Comparison of ENCODE assay signal across 17 cellular contexts in the genomic region with DNA sequence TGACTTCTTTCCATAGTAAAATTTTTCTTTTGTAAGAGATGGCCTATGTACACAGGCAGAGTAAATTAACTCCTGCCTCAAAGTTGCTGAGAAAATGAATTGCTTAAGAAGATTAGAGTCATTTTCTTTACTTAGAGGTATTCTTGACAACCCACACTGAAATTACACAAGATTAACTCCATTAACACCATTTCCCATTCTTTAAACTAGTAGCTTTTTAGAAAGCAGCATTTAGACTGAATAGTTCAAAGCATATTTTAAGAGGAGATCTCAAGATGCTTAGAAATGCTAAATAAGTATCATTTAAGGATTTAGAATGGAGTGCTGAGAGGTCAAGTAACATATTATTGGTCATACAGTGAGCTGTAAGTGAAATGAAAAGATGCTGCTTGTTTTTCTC. TPM values are rescaled to one million over a fixed set of nuclear protein-coding genes. Genes with fewer than 3 reads are reported as not detected.
DNase-seq lines count a peak whose midpoint lies in the region; TF ChIP-seq lines count a peak whose summit lies in the region.
"Had no signal": no experiment of that assay in that cellular context is flagged by ENCODE, and none has a peak within 500 bp of the region (broad histone marks: within the 10 kb centered on the region; RNA-seq: fewer than 3 reads in every experiment).

No MANE protein-coding gene starts in this region.

- intact Hi-C loops in A673 (cut with micrococcal nuclease; ENCODE audit: unreplicated experiment) = no loop called here

- no peaks in the 10 kb centered on the region for H3K79me2 ChIP-seq in osteoblast (ENCODE audit: insufficient read depth, low read length)

- H4K20me1 ChIP-seq in osteoblast (ENCODE audit: insufficient read depth, low read length) = no peaks in the 10 kb centered on the region

- H3K4me1 Mint-ChIP-seq in glutamatergic neuron (ENCODE audit: low read depth, unreplicated experiment) = peaks cover 3% of the 10 kb centered on the region
- H3K4me1 Mint-ChIP-seq: CD4-positive, alpha-beta memory T cell had no signal

- H3K27ac ChIP-seq in A673 (ENCODE audit: low read depth, low read length, poor library complexity, severe bottlenecking) (no peak overlapping the region), HUES48 (ENCODE audit: low read depth, low read length) (peak overlapping the region; percentile 60), iPS-20b (ENCODE audit: low read length) (no peak overlapping the region), osteoblast (ENCODE audit: low read depth, low read length) (no peak overlapping the region)
- H3K27ac ChIP-seq: A549, GM23248 had no signal

- no peaks in the 10 kb centered on the region for H3K9me3 Mint-ChIP-seq in glutamatergic neuron (ENCODE audit: unreplicated experiment)
- H3K9me3 Mint-ChIP-seq: HFFc6 had no signal

- H3K9me3 ChIP-seq in A673 (ENCODE audit: low read depth, low read length, poor library complexity, severe bottlenecking) (no peaks in the 10 kb centered on the region), HUES48 (ENCODE audit: control insufficient read depth, insufficient read depth, low read length) (no peaks in the 10 kb centered on the region), iPS-20b (ENCODE audit: insufficient read depth, low read depth, low read length) (no peaks in the 10 kb centered on the region), osteoblast (ENCODE audit: low read depth, low read length) (no peaks in the 10 kb centered on the region)
- H3K9me3 ChIP-seq: A549, Caco-2, HAP-1 had no signal

- CTCF ChIA-PET in A673 (lab: Charles Lee) = no interaction called here

- no peak for TF ChIP-seq CTCF in A673 (conservative IDR thresholded peaks at IDR 0.05; ENCODE audit: low read depth, low read length)
- no peak for TF ChIP-seq CTCF in osteoblast (IDR thresholded peaks at IDR 0.05; ENCODE audit: extremely low read depth, low read depth, low read length)
- TF ChIP-seq CTCF in glutamatergic neuron (IDR thresholded peaks at IDR 0.05; ENCODE audit: partially characterized antibody, unreplicated experiment) = no peak

- no peaks in the 10 kb centered on the region for H3K4me1 ChIP-seq in A673 (ENCODE audit: insufficient read depth, low read length, poor library complexity, severe bottlenecking)
- peaks cover 22% of the 10 kb centered on the region for H3K4me1 ChIP-seq in HUES48 (ENCODE audit: control insufficient read depth, insufficient read depth, low read length)
- peaks cover 9% of the 10 kb centered on the region; the same call in 1 of the 2 replicates for H3K4me1 ChIP-seq in iPS-20b (ENCODE audit: insufficient read depth, low read length)
- no peaks in the 10 kb centered on the region for H3K4me1 ChIP-seq in osteoblast (ENCODE audit: insufficient read depth, low read length)
- H3K4me1 ChIP-seq: A549, Caco-2 had no signal

- H3K36me3 Mint-ChIP-seq in glutamatergic neuron (ENCODE audit: unreplicated experiment) = no peaks in the 10 kb centered on the region

- H2AFZ ChIP-seq in osteoblast (ENCODE audit: low read length) = no peak overlapping the region
- H2AFZ ChIP-seq: GM23248 had no signal

- no peak overlapping the region for H3K27ac Mint-ChIP-seq in glutamatergic neuron (ENCODE audit: unreplicated experiment)
- H3K27ac Mint-ChIP-seq: CD4-positive, alpha-beta memory T cell; HFFc6 had no signal

- H3K36me3 ChIP-seq in A673 (ENCODE audit: insufficient read depth, low read length, poor library complexity, severe bottlenecking) (no peaks in the 10 kb centered on the region), HUES48 (ENCODE audit: control insufficient read depth, insufficient read depth, low read length) (no peaks in the 10 kb centered on the region), iPS-20b (ENCODE audit: insufficient read depth, low read depth, low read length) (no peaks in the 10 kb centered on the region), osteoblast (ENCODE audit: insufficient read depth, low read length) (peaks cover 11% of the 10 kb centered on the region)
- H3K36me3 ChIP-seq: HAP-1 had no signal

- no TSS peak for BruUV-seq in A673 (replicated peaks; lab: Mats Ljungman, UMichigan)

- no peaks in the 10 kb centered on the region for H3K27me3 Mint-ChIP-seq in glutamatergic neuron (ENCODE audit: unreplicated experiment)
- H3K27me3 Mint-ChIP-seq: CD4-positive, alpha-beta memory T cell had no signal

- H3K27me3 ChIP-seq in A673 (replicated peaks; ENCODE audit: insufficient read depth, low read depth, low read length, poor library complexity) = no peaks in the 10 kb centered on the region
- no peaks in the 10 kb centered on the region for H3K27me3 ChIP-seq in HUES48 (ENCODE audit: control insufficient read depth, insufficient read depth, low read length)
- H3K27me3 ChIP-seq in iPS-20b (ENCODE audit: insufficient read depth, low read length) = no peaks in the 10 kb centered on the region
- no peaks in the 10 kb centered on the region for H3K27me3 ChIP-seq in osteoblast (ENCODE audit: insufficient read depth, low read length)

- DNase-seq in A673 (ENCODE audit: low spot score) (peak; percentile 12), osteoblast (ENCODE audit: insufficient read length, low spot score, missing footprints) (peak; percentile 14), KG1 (lab: John Stamatoyannopoulos, UW) (no peak), glutamatergic neuron (no peak), HT-29 (ENCODE audit: low spot score) (no peak)
- DNase-seq: 8988T; C1 segment of cervical spinal cord; Caco-2; CD4-positive, alpha-beta memory T cell; DMS153; DND-41; GM23248; HFFc6 had no signal

- H3K4me2 ChIP-seq in osteoblast (ENCODE audit: insufficient read depth, low read length) = no peak overlapping the region
- H3K4me2 ChIP-seq: A549 had no signal

- H3K4me3 Mint-ChIP-seq in glutamatergic neuron (ENCODE audit: unreplicated experiment) = no peak overlapping the region
- H3K4me3 Mint-ChIP-seq: CD4-positive, alpha-beta memory T cell; HFFc6 had no signal

- no peak overlapping the region for H3K9ac ChIP-seq in HUES48 (ENCODE audit: low read depth, low read length)
- no peak overlapping the region for H3K9ac ChIP-seq in iPS-20b (ENCODE audit: low read depth, low read length)
- H3K9ac ChIP-seq: GM23248 had no signal

- POLR2A ChIA-PET in A673 (lab: Charles Lee; ENCODE audit: low non-redundant PET) = no interaction called here

- H3K4me3 ChIP-seq in A673 (ENCODE audit: low read depth, low read length, poor library complexity, severe bottlenecking) (no peak overlapping the region), HUES48 (ENCODE audit: low read depth, low read length) (no peak overlapping the region), iPS-20b (ENCODE audit: low read length) (0 out of 2 replicates have a peak overlapping the region, but pooled peaks have one; percentile 13), osteoblast (ENCODE audit: insufficient read depth, low read length) (no peak overlapping the region)
- H3K4me3 ChIP-seq: A549, GM23248, HAP-1 had no signal

RNA-seq across cellular contexts. Expression of a gene that starts 35.5 kb away (rescaled TPM):
- total RNA-seq in A673 (2021) = 16.2 TPM in 2 replicates
- 18.9 and 20.6 TPM in 2 replicates for total RNA-seq in osteoblast
- total RNA-seq in glutamatergic neuron (ENCODE audit: unreplicated experiment) = 19.8 TPM
- 7.3 and 8.5 TPM in 2 replicates for total RNA-seq in HT-29 (2014; rRNA removed; shearing (Covaris generic))

RNA-seq across cellular contexts. Expression of a gene that starts 35.6 kb away (rescaled TPM):
- total RNA-seq in A673 (2021) (9.0 and 11.3 TPM in 2 replicates), osteoblast (27.9 and 38.9 TPM in 2 replicates), glutamatergic neuron (ENCODE audit: unreplicated experiment) (12.1 TPM)
- total RNA-seq in HT-29 (2014; rRNA removed; shearing (Covaris generic)) = 3.1 and 4.0 TPM in 2 replicates

Comparison
In these comparisons a context has a peak if more than half of its experiments do, and no peak if none do; other contexts are left out.
1. DNase-seq: peak in A673 (single experiment) and osteoblast (single experiment); none in KG1 (single experiment), glutamatergic neuron (single experiment) and HT-29 (single experiment).